ENCODE assay signal across 8 cellular contexts in the genomic region with DNA sequence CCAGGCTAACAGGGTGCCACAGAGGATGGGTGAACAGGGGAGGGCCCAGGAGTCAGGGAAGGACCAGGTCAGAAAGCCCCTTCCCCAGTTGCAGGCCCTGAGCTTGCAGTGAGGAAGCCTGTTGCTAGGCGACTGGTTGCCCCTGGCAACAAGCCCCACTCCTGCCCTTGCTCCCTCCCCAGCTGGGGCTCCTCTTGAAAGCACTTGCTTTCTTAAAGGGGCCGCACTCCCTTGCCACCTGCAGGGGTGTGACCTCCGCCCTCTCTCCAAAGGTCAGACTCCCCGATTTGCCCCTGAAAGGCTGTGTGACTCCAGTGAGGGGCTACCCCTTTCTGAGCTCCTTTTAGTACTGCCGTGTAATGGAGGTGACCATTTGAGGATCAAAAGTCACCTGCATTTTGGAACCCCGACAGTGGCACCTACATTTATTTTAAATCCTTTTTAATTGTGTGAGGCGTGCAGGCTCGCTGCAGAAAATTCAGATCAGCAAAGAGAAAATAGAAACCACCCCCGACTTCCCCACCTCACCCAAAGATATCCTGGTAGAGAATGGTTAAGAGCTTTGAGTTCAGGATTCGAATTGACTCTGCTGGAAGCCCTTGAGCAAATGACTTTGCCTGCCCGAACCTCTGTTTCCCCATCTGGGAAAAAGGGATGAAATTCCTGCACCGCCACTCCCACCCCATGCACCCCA. TPM values are rescaled to one million over a fixed set of nuclear protein-coding genes. Genes with fewer than 3 reads are reported as not detected.
DNase-seq lines count a peak whose midpoint lies in the region; ATAC-seq lines count a peak whose summit lies in the region.

No MANE protein-coding gene starts in this region.

- WGBS in mesenchymal stem cell = 66% methylated on average over 11 of the region's 12 CpGs

- peak; percentile 22 for DNase-seq in activated gamma-delta T cell treated with Interleukin-2 at 50 U/mL for 16 hours
- DNase-seq in activated gamma-delta T cell (lab: John Stamatoyannopoulos, UW) = no peak
- peak; percentile 76 for DNase-seq in NCI-H2171 (lab: John Stamatoyannopoulos, UW)
- DNase-seq in activated naive CD8-positive, alpha-beta T cell treated with anti-CD3 and anti-CD28 coated beads, Interleukin-2, amount 10 ng/mL, durations not matched to agents 7 days and 5 days = peak; percentile 58
- peak; percentile 37 for DNase-seq in mesenchymal stem cell
- DNase-seq in kidney glomerular epithelial cell (lab: John Stamatoyannopoulos, UW) = no peak
- no peak for DNase-seq in GF-D8 (lab: John Stamatoyannopoulos, UW)

- peaks cover 38% of the 10 kb centered on the region for H3K4me1 Mint-ChIP-seq in activated naive CD8-positive, alpha-beta T cell treated with anti-CD3 and anti-CD28 coated beads, Interleukin-2, amount 10 ng/mL, durations not matched to agents 7 days and 5 days

- H2BK12ac ChIP-seq in mesenchymal stem cell (ENCODE audit: low read length in 2 of 2) = peak overlapping the region in 1 of 2 experiments; percentile 25

- no peak overlapping the region for H3K14ac ChIP-seq in mesenchymal stem cell (ENCODE audit: low read length in 2 of 2)

- no peak overlapping the region for H4K91ac ChIP-seq in mesenchymal stem cell (ENCODE audit: low read length)

- H2AK5ac ChIP-seq in mesenchymal stem cell (ENCODE audit: low read length, severe bottlenecking) = no peak overlapping the region

- H3K18ac ChIP-seq in mesenchymal stem cell (ENCODE audit: low read depth in 1 of 2, low read length in 2 of 2) = no peak overlapping the region

- H3K9me3 Mint-ChIP-seq in activated naive CD8-positive, alpha-beta T cell treated with anti-CD3 and anti-CD28 coated beads, Interleukin-2, amount 10 ng/mL, durations not matched to agents 7 days and 5 days = no peaks in the 10 kb centered on the region

- no peak overlapping the region for H4K8ac ChIP-seq in mesenchymal stem cell (ENCODE audit: low read length)

- no peak overlapping the region for H3K4me3 Mint-ChIP-seq in activated naive CD8-positive, alpha-beta T cell treated with anti-CD3 and anti-CD28 coated beads, Interleukin-2, amount 10 ng/mL, durations not matched to agents 7 days and 5 days

- peaks cover 38% of the 10 kb centered on the region for H3K36me3 Mint-ChIP-seq in activated naive CD8-positive, alpha-beta T cell treated with anti-CD3 and anti-CD28 coated beads, Interleukin-2, amount 10 ng/mL, durations not matched to agents 7 days and 5 days

- no peak overlapping the region for H2BK15ac ChIP-seq in mesenchymal stem cell (ENCODE audit: low read depth, poor library complexity, severe bottlenecking)

- ATAC-seq in activated naive CD8-positive, alpha-beta T cell treated with anti-CD3 and anti-CD28 coated beads, Interleukin-2, amount 10 ng/mL, durations not matched to agents 7 days and 5 days (ENCODE audit: low read depth) = no peak
- ATAC-seq in HG02970 (IDR thresholded peaks at IDR 0.05; ENCODE audit: low FRiP score, unreplicated experiment) = no peak

- no peaks in the 10 kb centered on the region for H3K36me3 ChIP-seq in mesenchymal stem cell (ENCODE audit: control insufficient read depth in 1 of 2, insufficient read depth in 2 of 2, low read depth in 1 of 2, low read length in 2 of 2)

- H2BK5ac ChIP-seq in mesenchymal stem cell (ENCODE audit: low read depth, low read length, poor library complexity, severe bottlenecking) = no peak overlapping the region

- no peak overlapping the region for H3K4me2 ChIP-seq in mesenchymal stem cell (ENCODE audit: low read length, poor library complexity, severe bottlenecking)

- H3K79me1 ChIP-seq in mesenchymal stem cell (replicated peaks; ENCODE audit: low read length, poor library complexity, severe bottlenecking) = no peaks in the 10 kb centered on the region

- peaks cover 10% of the 10 kb centered on the region for H3K4me1 ChIP-seq in mesenchymal stem cell (ENCODE audit: control insufficient read depth, insufficient read depth, low read depth, low read length)

- no peaks in the 10 kb centered on the region for H3K27me3 Mint-ChIP-seq in activated naive CD8-positive, alpha-beta T cell treated with anti-CD3 and anti-CD28 coated beads, Interleukin-2, amount 10 ng/mL, durations not matched to agents 7 days and 5 days

- H2AFZ ChIP-seq in mesenchymal stem cell (ENCODE audit: low read depth, low read length) = no peak overlapping the region

- H3K27ac Mint-ChIP-seq in activated naive CD8-positive, alpha-beta T cell treated with anti-CD3 and anti-CD28 coated beads, Interleukin-2, amount 10 ng/mL, durations not matched to agents 7 days and 5 days = peak overlapping the region; percentile 39

- POLR2A ChIA-PET in activated naive CD8-positive, alpha-beta T cell treated with anti-CD3 and anti-CD28 coated beads, Interleukin-2, amount 10 ng/mL, durations not matched to agents 7 days and 5 days (lab: Charles Lee) = interaction anchor here (0.7 to 1.2 kb wide), 3 partner anchors 19 to 82 kb away, joined by 3 to 4 read pairs (median 3); a partner anchor contains a TSS

- H3K23ac ChIP-seq in mesenchymal stem cell (ENCODE audit: low read length in 2 of 2) = no peak overlapping the region

- H3K4me3 ChIP-seq in mesenchymal stem cell (ENCODE audit: insufficient read depth in 1 of 2, low read depth in 1 of 2, low read length in 2 of 2) = no peak overlapping the region

- no peak overlapping the region for H3K9ac ChIP-seq in mesenchymal stem cell (ENCODE audit: low read length)

- no peaks in the 10 kb centered on the region for H3K27me3 ChIP-seq in mesenchymal stem cell (ENCODE audit: control insufficient read depth in 1 of 2, insufficient read depth in 1 of 2, low read length in 2 of 2)

- no peak overlapping the region for H3K27ac ChIP-seq in mesenchymal stem cell (ENCODE audit: low read length, poor library complexity, severe bottlenecking)

- H3K9me3 ChIP-seq in mesenchymal stem cell (ENCODE audit: control insufficient read depth, low read length) = no peaks in the 10 kb centered on the region

- no peak overlapping the region for H2BK120ac ChIP-seq in mesenchymal stem cell (ENCODE audit: low read depth, low read length)

- no peak overlapping the region for H3K4ac ChIP-seq in mesenchymal stem cell (ENCODE audit: low read depth in 1 of 2, low read length in 2 of 2)

RNA-seq across cellular contexts. Expression of a gene that starts 4.8 kb away (rescaled TPM):
- total RNA-seq in activated naive CD8-positive, alpha-beta T cell treated with anti-CD3 and anti-CD28 coated beads, Interleukin-2, amount 10 ng/mL, durations not matched to agents 7 days and 5 days = 10 to 100 TPM; 74.2 to 77.9 TPM
- 2.2 TPM for polyA plus RNA-seq in mesenchymal stem cell (2013, experiment 1 of 2)
- polyA plus RNA-seq in mesenchymal stem cell (2013, experiment 2 of 2) = 1.9 TPM

RNA-seq across cellular contexts. Expression of a gene that starts 36.8 kb away (rescaled TPM):
- total RNA-seq in activated naive CD8-positive, alpha-beta T cell treated with anti-CD3 and anti-CD28 coated beads, Interleukin-2, amount 10 ng/mL, durations not matched to agents 7 days and 5 days = 10 to 100 TPM; 71.2 to 78.4 TPM
- 30.5 TPM for polyA plus RNA-seq in mesenchymal stem cell (2013, experiment 1 of 2)
- 31.4 TPM for polyA plus RNA-seq in mesenchymal stem cell (2013, experiment 2 of 2)

RNA-seq across cellular contexts. Expression of a gene that starts 38.8 kb away (rescaled TPM):
- not detected for total RNA-seq in activated naive CD8-positive, alpha-beta T cell treated with anti-CD3 and anti-CD28 coated beads, Interleukin-2, amount 10 ng/mL, durations not matched to agents 7 days and 5 days
- polyA plus RNA-seq in mesenchymal stem cell (2013, experiment 1 of 2) = not detected
- not detected for polyA plus RNA-seq in mesenchymal stem cell (2013, experiment 2 of 2)

Comparison
In these comparisons a context has a peak if more than half of its experiments do, and no peak if none do; other contexts are left out.
1. DNase-seq: peak in activated gamma-delta T cell treated with Interleukin-2 at 50 U/mL for 16 hours (single experiment), NCI-H2171 (single experiment), activated naive CD8-positive, alpha-beta T cell treated with anti-CD3 and anti-CD28 coated beads, Interleukin-2, amount 10 ng/mL, durations not matched to agents 7 days and 5 days (single experiment) and mesenchymal stem cell (single experiment); none in activated gamma-delta T cell (single experiment), kidney glomerular epithelial cell (single experiment) and GF-D8 (single experiment).